22 cellular contexts compared by ENCODE assay signal in the genomic region with DNA sequence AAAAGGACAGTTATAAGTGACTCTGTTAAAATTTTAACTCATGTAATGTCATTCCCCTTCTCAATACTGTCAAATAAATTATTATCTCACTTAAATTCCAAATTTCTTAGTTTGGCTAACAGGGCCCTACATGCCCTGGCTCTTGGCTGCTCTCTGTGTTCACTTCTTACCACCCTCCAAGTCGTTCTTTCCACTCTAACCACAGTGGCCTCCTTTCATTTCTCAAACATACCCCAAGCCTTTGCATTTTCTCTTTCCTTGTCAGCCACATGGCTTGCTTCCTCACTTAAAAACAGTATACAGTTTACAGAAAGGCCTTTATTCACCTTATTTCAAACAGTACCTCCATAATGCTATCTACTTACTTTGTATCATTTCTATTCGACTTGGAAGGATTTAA.
DNase-seq lines count a peak whose midpoint lies in the region; ATAC-seq and TF ChIP-seq lines count a peak whose summit lies in the region.
"Had no signal": no experiment of that assay in that cellular context is flagged by ENCODE, and none has a peak within 500 bp of the region (broad histone marks: within the 10 kb centered on the region; RNA-seq: fewer than 3 reads in every experiment).

No MANE protein-coding gene starts in this region.

- H2AFZ ChIP-seq in KMS-11 (ENCODE audit: low read depth): peak overlapping the region; percentile 55

- H3K4me2 ChIP-seq in KMS-11: peak overlapping the region; percentile 49
- H3K4me2 ChIP-seq: A549, BLaER1 had no signal

- H3K36me3 ChIP-seq in KMS-11 (ENCODE audit: insufficient read depth): no peaks in the 10 kb centered on the region
- H3K36me3 ChIP-seq: BLaER1 had no signal

- H3K4me3 ChIP-seq in KMS-11 (IDR thresholded peaks at IDR 0.05; ENCODE audit: insufficient read depth, low read depth, low read length): no peak overlapping the region
- H3K4me3 ChIP-seq: A549, BLaER1, SK-N-MC had no signal

- H3K9ac ChIP-seq in KMS-11: peak overlapping the region; percentile 18; the same call in 1 of the 2 replicates
- H3K9ac ChIP-seq: BLaER1 had no signal

- peak overlapping the region; percentile 67 for H3K27ac ChIP-seq in KMS-11
- H3K27ac ChIP-seq: A549, BLaER1, SK-N-MC had no signal

- DNase-seq in foreskin melanocyte (peak; percentile 25), DMS153 (lab: John Stamatoyannopoulos, UW) (no peak), Ammon's horn (ENCODE audit: low spot score) (no peak), cerebellum (ENCODE audit: low spot score) (no peak)
- DNase-seq in stimulated activated CD4-positive, alpha-beta T cell treated with anti-CD3 and anti-CD28 coated beads, Interleukin-4, amount 100 ng/mL, for 24 hours: no peak
- DNase-seq: CD4-positive, alpha-beta memory T cell; DMS79 treated with DMSO at 0.1 percent for 48 hours; H7; HFFc6; Karpas-422; NCI-H1048; NCI-H1436 treated with DMSO at 0.1 percent for 48 hours; NCI-H2029 treated with DMSO at 0.1 percent for 48 hours; NCI-H446 treated with DMSO at 0.1 percent for 48 hours; NCI-H69; Right ventricle myocardium superior had no signal

- no peak for TF ChIP-seq CTCF in KMS-11 (conservative IDR thresholded peaks at IDR 0.05; ENCODE audit: low read depth, low read length)

- H3K79me2 ChIP-seq in KMS-11 (ENCODE audit: insufficient read depth, low read depth): no peaks in the 10 kb centered on the region

- peaks cover 39% of the 10 kb centered on the region for H3K4me1 ChIP-seq in KMS-11 (ENCODE audit: low read depth, poor library complexity, severe bottlenecking)
- H3K4me1 ChIP-seq: A549, BLaER1 had no signal

- H4K20me1 ChIP-seq in KMS-11 (ENCODE audit: insufficient read depth): no peaks in the 10 kb centered on the region
- H4K20me1 ChIP-seq: BLaER1 had no signal

- no peaks in the 10 kb centered on the region for H3K27me3 ChIP-seq in KMS-11 (ENCODE audit: insufficient read depth, low read depth)
- H3K27me3 ChIP-seq: BLaER1 had no signal

- ATAC-seq in GM18870 (IDR thresholded peaks at IDR 0.05; ENCODE audit: unreplicated experiment): peak; percentile 81
- peak; percentile 43 for ATAC-seq in HG02885 (IDR thresholded peaks at IDR 0.05; ENCODE audit: poor library complexity, unreplicated experiment)
- ATAC-seq: A549 had no signal
